1 cellular context compared by ENCODE assay signal in the genomic region with DNA sequence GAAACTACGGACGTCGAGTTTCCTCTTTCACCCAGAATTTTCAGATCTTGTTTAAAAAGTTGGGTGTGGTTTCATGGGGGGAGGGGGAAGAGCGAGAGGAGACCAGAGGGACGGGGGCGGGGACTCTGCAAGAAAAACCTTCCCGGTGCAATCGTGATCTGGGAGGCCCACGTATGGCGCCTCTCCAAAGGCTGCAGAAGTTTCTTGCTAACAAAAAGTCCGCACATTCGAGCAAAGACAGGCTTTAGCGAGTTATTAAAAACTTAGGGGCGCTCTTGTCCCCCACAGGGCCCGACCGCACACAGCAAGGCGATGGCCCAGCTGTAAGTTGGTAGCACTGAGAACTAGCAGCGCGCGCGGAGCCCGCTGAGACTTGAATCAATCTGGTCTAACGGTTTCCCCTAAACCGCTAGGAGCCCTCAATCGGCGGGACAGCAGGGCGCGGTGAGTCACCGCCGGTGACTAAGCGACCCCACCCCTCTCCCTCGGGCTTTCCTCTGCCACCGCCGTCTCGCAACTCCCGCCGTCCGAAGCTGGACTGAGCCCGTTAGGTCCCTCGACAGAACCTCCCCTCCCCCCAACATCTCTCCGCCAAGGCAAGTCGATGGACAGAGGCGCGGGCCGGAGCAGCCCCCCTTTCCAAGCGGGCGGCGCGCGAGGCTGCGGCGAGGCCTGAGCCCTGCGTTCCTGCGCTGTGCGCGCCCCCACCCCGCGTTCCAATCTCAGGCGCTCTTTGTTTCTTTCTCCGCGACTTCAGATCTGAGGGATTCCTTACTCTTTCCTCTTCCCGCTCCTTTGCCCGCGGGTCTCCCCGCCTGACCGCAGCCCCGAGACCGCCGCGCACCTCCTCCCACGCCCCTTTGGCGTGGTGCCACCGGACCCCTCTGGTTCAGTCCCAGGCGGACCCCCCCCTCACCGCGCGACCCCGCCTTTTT.
TF ChIP-seq lines count a peak whose summit lies in the region.

A gene (plus strand): TSS at position 161 of the 935 bp plus-strand sequence. CDS start 1,182 bp downstream, outside the sequence.

TF ChIP-seq in WTC11, 78 proteins besides CTCF, POLR2A, EP300 and RAD21 (continued from another document):
- TF ChIP-seq, protein P1, sequence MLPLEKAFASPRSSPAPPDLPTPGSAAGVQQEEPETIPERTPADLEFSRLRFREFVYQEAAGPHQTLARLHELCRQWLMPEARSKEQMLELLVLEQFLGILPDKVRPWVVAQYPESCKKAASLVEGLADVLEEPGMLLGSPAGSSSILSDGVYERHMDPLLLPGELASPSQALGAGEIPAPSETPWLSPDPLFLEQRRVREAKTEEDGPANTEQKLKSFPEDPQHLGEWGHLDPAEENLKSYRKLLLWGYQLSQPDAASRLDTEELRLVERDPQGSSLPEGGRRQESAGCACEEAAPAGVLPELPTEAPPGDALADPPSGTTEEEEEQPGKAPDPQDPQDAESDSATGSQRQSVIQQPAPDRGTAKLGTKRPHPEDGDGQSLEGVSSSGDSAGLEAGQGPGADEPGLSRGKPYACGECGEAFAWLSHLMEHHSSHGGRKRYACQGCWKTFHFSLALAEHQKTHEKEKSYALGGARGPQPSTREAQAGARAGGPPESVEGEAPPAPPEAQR (CRISPR knock-in tag; IDR thresholded peaks at IDR 0.05) = no peak
- TF ChIP-seq MYBL2 (CRISPR knock-in tag; IDR thresholded peaks at IDR 0.05) (0 out of 2 replicates have a peak, but pooled peaks have one; percentile 30), JUN (CRISPR knock-in tag; IDR thresholded peaks at IDR 0.05) (peak; percentile 41; the same call in 1 of the 2 replicates), FOXK1 (CRISPR knock-in tag; IDR thresholded peaks at IDR 0.05) (0 out of 2 replicates have a peak, but pooled peaks have one; percentile 23)
- TF ChIP-seq, protein P2, sequence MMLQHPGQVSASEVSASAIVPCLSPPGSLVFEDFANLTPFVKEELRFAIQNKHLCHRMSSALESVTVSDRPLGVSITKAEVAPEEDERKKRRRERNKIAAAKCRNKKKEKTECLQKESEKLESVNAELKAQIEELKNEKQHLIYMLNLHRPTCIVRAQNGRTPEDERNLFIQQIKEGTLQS (CRISPR knock-in tag; conservative IDR thresholded peaks at IDR 0.05) = peak; percentile 90
- TF ChIP-seq, protein P3, sequence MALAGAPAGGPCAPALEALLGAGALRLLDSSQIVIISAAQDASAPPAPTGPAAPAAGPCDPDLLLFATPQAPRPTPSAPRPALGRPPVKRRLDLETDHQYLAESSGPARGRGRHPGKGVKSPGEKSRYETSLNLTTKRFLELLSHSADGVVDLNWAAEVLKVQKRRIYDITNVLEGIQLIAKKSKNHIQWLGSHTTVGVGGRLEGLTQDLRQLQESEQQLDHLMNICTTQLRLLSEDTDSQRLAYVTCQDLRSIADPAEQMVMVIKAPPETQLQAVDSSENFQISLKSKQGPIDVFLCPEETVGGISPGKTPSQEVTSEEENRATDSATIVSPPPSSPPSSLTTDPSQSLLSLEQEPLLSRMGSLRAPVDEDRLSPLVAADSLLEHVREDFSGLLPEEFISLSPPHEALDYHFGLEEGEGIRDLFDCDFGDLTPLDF (CRISPR knock-in tag; IDR thresholded peaks at IDR 0.05) = no peak
